In the genomic region with DNA sequence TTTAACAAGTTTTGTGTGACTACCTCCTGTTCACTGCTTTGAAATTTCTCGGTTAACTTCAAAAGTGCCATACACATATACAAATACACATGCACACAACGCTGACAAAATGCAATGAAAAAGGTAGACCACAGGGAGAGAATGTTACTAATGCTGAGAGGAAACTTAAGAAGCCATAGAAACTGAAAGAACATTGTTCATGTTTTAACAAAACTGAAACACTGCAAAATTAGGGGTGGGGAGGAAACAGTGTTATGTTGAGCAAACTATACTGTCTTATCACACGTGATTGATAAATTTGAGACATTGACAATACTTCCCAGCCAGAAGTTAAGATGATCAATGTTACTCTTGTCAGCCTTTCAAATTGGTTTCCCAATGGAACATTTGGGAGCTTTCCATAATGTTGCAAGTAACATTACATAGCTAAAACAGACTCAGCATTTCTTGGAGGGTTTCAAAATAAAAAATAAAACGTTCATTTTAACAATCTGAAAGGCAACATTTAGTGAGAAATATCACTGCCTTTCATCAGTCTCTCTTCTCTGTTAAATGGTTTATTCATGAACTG, we compare ENCODE assay signal across 13 cellular contexts.
DNase-seq lines count a peak whose midpoint lies in the region; ATAC-seq and TF ChIP-seq lines count a peak whose summit lies in the region.
"Had no signal": no experiment of that assay in that cellular context is flagged by ENCODE, and none has a peak within 500 bp of the region (broad histone marks: within the 10 kb centered on the region; RNA-seq: fewer than 3 reads in every experiment).

No MANE protein-coding gene starts in this region.

- intact Hi-C loops in naive thymus-derived CD4-positive, alpha-beta T cell (cut with micrococcal nuclease): no loop called here

- H3K36me3 Mint-ChIP-seq in naive thymus-derived CD4-positive, alpha-beta T cell: no peaks in the 10 kb centered on the region

- H3K27ac ChIP-seq in naive thymus-derived CD4-positive, alpha-beta T cell (ENCODE audit: low read depth, low read length): no peak overlapping the region
- H3K27ac ChIP-seq in caudate nucleus (ENCODE audit: low read depth, low read length): no peak overlapping the region
- H3K27ac ChIP-seq: neutrophil, Peyer's patch had no signal

- H3K9me3 ChIP-seq in naive thymus-derived CD4-positive, alpha-beta T cell (ENCODE audit: control insufficient read depth in 2 of 3, low read length in 3 of 3): no peaks in the 10 kb centered on the region
- H3K9me3 ChIP-seq: neutrophil, Peyer's patch had no signal

- no peak overlapping the region for H3K4me3 ChIP-seq in naive thymus-derived CD4-positive, alpha-beta T cell (ENCODE audit: low read length)
- H3K4me3 ChIP-seq: Peyer's patch had no signal

- H3K4me1 Mint-ChIP-seq in naive thymus-derived CD4-positive, alpha-beta T cell: no peaks in the 10 kb centered on the region
- H3K4me1 Mint-ChIP-seq: activated T-helper 17 cell treated with anti-CD3 and anti-CD28 coated beads, Interleukin-2, amount 50 U/mL, for 72 hours had no signal

- H3K27me3 ChIP-seq in naive thymus-derived CD4-positive, alpha-beta T cell (ENCODE audit: control insufficient read depth in 2 of 2, insufficient read depth in 2 of 2, low read length in 2 of 2): no peaks in the 10 kb centered on the region
- H3K27me3 ChIP-seq: neutrophil, Peyer's patch had no signal

- H3K27ac Mint-ChIP-seq in naive thymus-derived CD4-positive, alpha-beta T cell: no peak overlapping the region
- H3K27ac Mint-ChIP-seq: activated T-helper 17 cell treated with anti-CD3 and anti-CD28 coated beads, Interleukin-2, amount 50 U/mL, for 72 hours had no signal

- CTCF ChIA-PET in naive thymus-derived CD4-positive, alpha-beta T cell (lab: Charles Lee): interaction anchor here (0.6 kb wide), 1 partner anchor 1894 kb away, joined by 3 read pairs; no protein-coding TSS in a partner anchor

- ATAC-seq in GM18511 (IDR thresholded peaks at IDR 0.05; ENCODE audit: unreplicated experiment) (peak; percentile 84), HG02981 (IDR thresholded peaks at IDR 0.05; ENCODE audit: unreplicated experiment) (peak; percentile 87)
- no peak for ATAC-seq in naive thymus-derived CD4-positive, alpha-beta T cell
- ATAC-seq: activated T-helper 17 cell treated with anti-CD3 and anti-CD28 coated beads, Interleukin-2, amount 50 U/mL, for 72 hours had no signal

- TF ChIP-seq CTCF in GM20000 (IDR thresholded peaks at IDR 0.05; ENCODE audit: extremely low read depth, missing control alignments): no peak

- H3K4me1 ChIP-seq in naive thymus-derived CD4-positive, alpha-beta T cell (ENCODE audit: control insufficient read depth in 2 of 2, insufficient read depth in 2 of 2, low read length in 2 of 2): no peaks in the 10 kb centered on the region
- H3K4me1 ChIP-seq: Peyer's patch had no signal

- no peak overlapping the region for H3K4me3 Mint-ChIP-seq in naive thymus-derived CD4-positive, alpha-beta T cell
- H3K4me3 Mint-ChIP-seq: activated T-helper 17 cell treated with anti-CD3 and anti-CD28 coated beads, Interleukin-2, amount 50 U/mL, for 72 hours had no signal

- peak; percentile 68 for DNase-seq in GM20000 (ENCODE audit: low spot score)
- peak; percentile 18 for DNase-seq in MV-4-11 (lab: John Stamatoyannopoulos, UW)
- DNase-seq in GM03348 (ENCODE audit: low spot score): no peak
- no peak for DNase-seq in naive thymus-derived CD4-positive, alpha-beta T cell
- no peak for DNase-seq in activated CD4-positive, alpha-beta T cell treated with anti-CD3 and anti-CD28 coated beads for 4 hours
- DNase-seq in caudate nucleus (lab: John Stamatoyannopoulos, UW): no peak
- DNase-seq: cerebellar nuclear complex, NCI-H1694 treated with DMSO at 0.1 percent for 48 hours, Peyer's patch had no signal

- no peaks in the 10 kb centered on the region for H3K36me3 ChIP-seq in naive thymus-derived CD4-positive, alpha-beta T cell (ENCODE audit: control insufficient read depth in 2 of 3, insufficient read depth in 3 of 3, low read length in 3 of 3)
- H3K36me3 ChIP-seq: neutrophil, Peyer's patch had no signal

- H3K9me3 Mint-ChIP-seq in naive thymus-derived CD4-positive, alpha-beta T cell: peaks cover 0 to 3% (median 0%) of the 10 kb centered on the region in 11 donors

- peaks cover 0 to 5% (median 0%) of the 10 kb centered on the region in 5 donors for H3K27me3 Mint-ChIP-seq in naive thymus-derived CD4-positive, alpha-beta T cell
- H3K27me3 Mint-ChIP-seq: activated T-helper 17 cell treated with anti-CD3 and anti-CD28 coated beads, Interleukin-2, amount 50 U/mL, for 72 hours had no signal

- POLR2A ChIA-PET in naive thymus-derived CD4-positive, alpha-beta T cell (lab: Charles Lee): no interaction called here

Comparison
In these comparisons a context has a peak if more than half of its experiments do, and no peak if none do; other contexts are left out.
1. DNase-seq: peak in GM20000 (single experiment) and MV-4-11 (single experiment); none in GM03348 (single experiment), naive thymus-derived CD4-positive, alpha-beta T cell (0 of 9), activated CD4-positive, alpha-beta T cell treated with anti-CD3 and anti-CD28 coated beads for 4 hours (0 of 2) and caudate nucleus (0 of 61).